ENCODE assay signal across 1 cellular context in the genomic region with DNA sequence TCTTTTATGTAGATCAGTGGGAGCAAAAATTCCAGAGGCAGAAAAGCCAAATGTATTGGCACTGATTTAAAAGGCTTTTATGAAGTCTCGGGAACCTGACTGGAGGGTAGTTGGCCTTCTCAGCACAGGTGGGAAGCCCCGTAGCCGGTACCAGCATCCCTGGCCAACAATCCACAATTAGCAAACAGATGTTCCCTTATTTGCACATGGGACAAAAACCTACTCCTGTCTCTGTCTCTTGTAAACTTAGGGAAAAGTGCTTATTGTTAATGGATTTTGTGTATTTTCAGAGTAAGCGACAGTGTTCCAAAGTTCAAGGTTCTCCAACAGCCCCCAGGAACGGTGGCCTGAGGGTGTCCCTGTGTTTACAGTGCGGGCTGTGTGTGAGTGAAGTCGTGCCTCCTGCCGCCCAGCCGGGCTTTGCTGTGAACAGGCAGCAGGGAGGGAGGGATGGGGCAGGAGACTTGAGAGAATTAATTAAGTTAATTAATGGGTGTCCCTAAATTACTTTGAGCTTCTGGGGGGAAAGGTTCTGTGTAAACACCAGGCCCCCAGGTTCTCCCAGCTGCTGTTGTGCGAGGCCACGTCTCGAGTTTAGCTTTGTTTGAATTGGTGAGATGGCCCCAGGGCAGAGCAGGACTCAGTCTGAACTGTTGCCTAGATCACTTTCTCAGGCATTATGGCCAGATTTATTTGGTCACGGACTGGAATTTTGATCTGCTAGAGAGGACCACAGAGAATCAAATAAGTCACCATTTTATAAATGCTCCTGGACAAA.
TF ChIP-seq lines count a peak whose summit lies in the region.

No MANE protein-coding gene starts in this region.

TF ChIP-seq in HepG2, 621 proteins besides CTCF, POLR2A, EP300 and RAD21 (continued from another document and continues in another):
- TF ChIP-seq ZNF556 (CRISPR knock-in tag; IDR thresholded peaks at IDR 0.05; ENCODE audit: borderline replicate concordance), result peak; percentile 81; the same call in 1 of the 2 replicates
- no peak for TF ChIP-seq ATF7 (IDR thresholded peaks at IDR 0.05)
- peak; percentile 47; the same call in 1 of the 2 replicates for TF ChIP-seq ATF7 (CRISPR knock-in tag; IDR thresholded peaks at IDR 0.05)
- TF ChIP-seq SIN3B (IDR thresholded peaks at IDR 0.05; ENCODE audit: low read length), result no peak
- TF ChIP-seq ATF4 (CRISPR knock-in tag; IDR thresholded peaks at IDR 0.05), result peak in 1 of 2 experiments; percentile 75; a peak in 1 of 4 replicates
- 0 out of 2 replicates have a peak, but pooled peaks have one; percentile 16 for TF ChIP-seq ZNF549 (CRISPR knock-in tag; IDR thresholded peaks at IDR 0.05)
- peak; percentile 86 for TF ChIP-seq HHEX (CRISPR knock-in tag; IDR thresholded peaks at IDR 0.05)
- TF ChIP-seq ZFP36 (IDR thresholded peaks at IDR 0.05; ENCODE audit: borderline replicate concordance, low read depth, low read length, partially characterized antibody), result no peak
- peak; percentile 47 for TF ChIP-seq POLR2AphosphoS2 (IDR thresholded peaks at IDR 0.05; ENCODE audit: low read depth, low read length)
- peak; percentile 82; the same call in 1 of the 2 replicates for TF ChIP-seq ZBTB4 (CRISPR knock-in tag; IDR thresholded peaks at IDR 0.05; ENCODE audit: borderline replicate concordance)
- TF ChIP-seq AKAP8 (CRISPR knock-in tag; IDR thresholded peaks at IDR 0.05), result no peak; the same call in 1 of the 2 replicates
- TF ChIP-seq HDAC6 (IDR thresholded peaks at IDR 0.05; ENCODE audit: low read depth, low read length), result no peak
- no peak for TF ChIP-seq MTF1 (CRISPR knock-in tag; IDR thresholded peaks at IDR 0.05)
- peak; percentile 85; the same call in 1 of the 2 replicates for TF ChIP-seq MIER2 (CRISPR knock-in tag; IDR thresholded peaks at IDR 0.05)
- no peak for TF ChIP-seq SMAD9 (CRISPR knock-in tag; IDR thresholded peaks at IDR 0.05)
- TF ChIP-seq ZNF619 (CRISPR knock-in tag; IDR thresholded peaks at IDR 0.05), result no peak
- TF ChIP-seq HOXA9 (CRISPR knock-in tag; IDR thresholded peaks at IDR 0.05; ENCODE audit: borderline replicate concordance), result no peak
- no peak for TF ChIP-seq AGO1 (IDR thresholded peaks at IDR 0.05; ENCODE audit: low read depth, low read length, poor library complexity, severe bottlenecking)
- TF ChIP-seq ZNF546 (CRISPR knock-in tag; conservative IDR thresholded peaks at IDR 0.05), result peak; percentile 17; the same call in 1 of the 2 replicates
- peak; percentile 49 for TF ChIP-seq POGK (CRISPR knock-in tag; conservative IDR thresholded peaks at IDR 0.05)
- TF ChIP-seq MZF1 (CRISPR knock-in tag; IDR thresholded peaks at IDR 0.05; ENCODE audit: borderline replicate concordance), result no peak
- TF ChIP-seq, protein P1, sequence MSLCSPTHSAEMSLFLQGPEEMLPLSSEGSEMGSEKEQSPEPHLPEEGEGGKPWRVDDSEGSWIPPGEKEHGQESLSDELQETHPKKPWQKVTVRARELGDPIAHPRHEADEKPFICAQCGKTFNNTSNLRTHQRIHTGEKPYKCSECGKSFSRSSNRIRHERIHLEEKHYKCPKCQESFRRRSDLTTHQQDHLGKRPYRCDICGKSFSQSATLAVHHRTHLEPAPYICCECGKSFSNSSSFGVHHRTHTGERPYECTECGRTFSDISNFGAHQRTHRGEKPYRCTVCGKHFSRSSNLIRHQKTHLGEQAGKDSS (CRISPR knock-in tag; IDR thresholded peaks at IDR 0.05; ENCODE audit: borderline replicate concordance, low read depth), result no peak; the same call in 1 of the 2 replicates
- TF ChIP-seq ZHX1 (CRISPR knock-in tag; IDR thresholded peaks at IDR 0.05; ENCODE audit: low read depth), result no peak
- 0 out of 2 replicates have a peak, but pooled peaks have one; percentile 48 for TF ChIP-seq ZNF34 (CRISPR knock-in tag; IDR thresholded peaks at IDR 0.05; ENCODE audit: borderline replicate concordance)
- TF ChIP-seq FOSL2 (CRISPR knock-in tag; IDR thresholded peaks at IDR 0.05), result peak; percentile 88
- no peak for TF ChIP-seq RFX5 (IDR thresholded peaks at IDR 0.05; ENCODE audit: low read depth, low read length)
- peak; percentile 30; the same call in 1 of the 2 replicates for TF ChIP-seq GABPB1 (CRISPR knock-in tag; IDR thresholded peaks at IDR 0.05)
- peak; percentile 72; the same call in 1 of the 2 replicates for TF ChIP-seq SPEN (CRISPR knock-in tag; IDR thresholded peaks at IDR 0.05; ENCODE audit: low read depth)
- peak; percentile 96 for TF ChIP-seq RERE (CRISPR knock-in tag; IDR thresholded peaks at IDR 0.05; ENCODE audit: low read depth)
- TF ChIP-seq KDM4B (CRISPR knock-in tag; IDR thresholded peaks at IDR 0.05), result peak; percentile 97
- TF ChIP-seq, protein P2, sequence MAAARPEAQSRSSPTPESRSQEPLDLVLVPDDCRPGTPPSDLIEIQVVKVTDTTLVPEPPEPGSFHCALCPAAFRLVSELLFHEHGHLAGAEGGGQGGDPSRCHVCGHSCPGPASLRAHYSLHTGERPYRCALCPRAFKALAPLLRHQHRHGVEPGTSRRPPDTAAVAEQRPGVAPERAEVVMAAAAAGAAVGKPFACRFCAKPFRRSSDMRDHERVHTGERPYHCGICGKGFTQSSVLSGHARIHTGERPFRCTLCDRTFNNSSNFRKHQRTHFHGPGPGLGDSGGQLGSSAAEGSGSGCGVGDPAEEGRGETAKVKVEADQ (CRISPR knock-in tag; IDR thresholded peaks at IDR 0.05; ENCODE audit: borderline replicate concordance), result peak; percentile 62; the same call in 1 of the 2 replicates
- TF ChIP-seq JDP2 (CRISPR knock-in tag; IDR thresholded peaks at IDR 0.05; ENCODE audit: borderline replicate concordance), result peak; percentile 68; the same call in 1 of the 2 replicates
- TF ChIP-seq BCL6 (CRISPR knock-in tag; IDR thresholded peaks at IDR 0.05), result peak; percentile 96
- TF ChIP-seq PITX1 (CRISPR knock-in tag; IDR thresholded peaks at IDR 0.05), result peak; percentile 96
- TF ChIP-seq ZIK1 (CRISPR knock-in tag; IDR thresholded peaks at IDR 0.05; ENCODE audit: borderline replicate concordance, low read depth), result no peak
- 0 out of 2 replicates have a peak, but pooled peaks have one; percentile 71 for TF ChIP-seq TBP (CRISPR knock-in tag; IDR thresholded peaks at IDR 0.05)
- TF ChIP-seq, protein P3, sequence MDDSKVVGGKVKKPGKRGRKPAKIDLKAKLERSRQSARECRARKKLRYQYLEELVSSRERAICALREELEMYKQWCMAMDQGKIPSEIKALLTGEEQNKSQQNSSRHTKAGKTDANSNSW (CRISPR knock-in tag; IDR thresholded peaks at IDR 0.05; ENCODE audit: borderline replicate concordance), result no peak
- TF ChIP-seq SALL2 (CRISPR knock-in tag; IDR thresholded peaks at IDR 0.05), result peak; percentile 69; the same call in 1 of the 2 replicates
